10 cellular contexts compared by ENCODE assay signal in the genomic region with DNA sequence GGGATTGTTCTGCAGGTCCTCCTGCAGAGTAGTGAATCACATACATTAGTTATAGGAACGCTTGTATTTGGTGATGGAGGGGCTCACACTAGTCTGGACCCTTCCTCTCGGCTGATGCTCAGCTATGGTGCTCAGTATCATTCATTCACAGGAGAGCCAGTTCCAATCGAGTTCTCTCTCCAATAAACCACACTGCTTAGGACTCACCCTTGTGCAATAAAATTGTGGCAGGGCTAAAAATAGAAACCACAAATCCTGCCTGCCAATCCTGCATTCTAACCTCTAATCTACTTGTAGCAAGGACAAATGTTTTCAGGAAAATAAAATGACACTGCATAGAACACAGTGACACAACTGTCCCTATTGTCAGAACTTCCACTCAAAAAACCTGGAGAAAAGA.
A peak's percentile ranks its signal among the peaks of the same experiment; 100 is the strongest.
DNase-seq lines count a peak whose midpoint lies in the region; ATAC-seq, FAIRE-seq and TF ChIP-seq lines count a peak whose summit lies in the region.
"Had no signal": no experiment of that assay in that cellular context is flagged by ENCODE, and none has a peak within 500 bp of the region (broad histone marks: within the 10 kb centered on the region; RNA-seq: fewer than 3 reads in every experiment).

No MANE protein-coding gene starts in this region.

- FAIRE-seq in pancreas (lab: Jason Lieb, UNC) = no peak
- no peak for FAIRE-seq in GM12891 (lab: Jason Lieb, UNC)

- H3F3A ChIP-seq in OCI-LY1 (ENCODE audit: insufficient read depth, low read length) = no peaks in the 10 kb centered on the region

- H3K36me3 ChIP-seq in OCI-LY1 (ENCODE audit: insufficient read depth, low read length) (no peaks in the 10 kb centered on the region), pancreas (no peaks in the 10 kb centered on the region)

- H3K9me3 ChIP-seq in OCI-LY1 (ENCODE audit: low read length) (no peaks in the 10 kb centered on the region), pancreas (no peaks in the 10 kb centered on the region)
- H3K9me3 ChIP-seq: testis had no signal

- no peaks in the 10 kb centered on the region for H3K9me2 ChIP-seq in OCI-LY1 (ENCODE audit: low read depth, low read length)

- no peak overlapping the region for H3K4me3 ChIP-seq in OCI-LY1 (ENCODE audit: low read depth, low read length, poor library complexity, severe bottlenecking)
- H3K4me3 ChIP-seq in pancreas = no peak overlapping the region
- H3K4me3 ChIP-seq: testis had no signal

- no peaks in the 10 kb centered on the region for H3K27me3 ChIP-seq in OCI-LY1 (ENCODE audit: insufficient read depth, low read length)
- H3K27me3 ChIP-seq in pancreas = no peaks in the 10 kb centered on the region
- H3K27me3 ChIP-seq: testis had no signal

- H3K4me2 ChIP-seq in OCI-LY1 (ENCODE audit: low read length) = no peak overlapping the region

- intact Hi-C loops in pancreas (cut with DNase I) = no loop called here

- H3K36me3 Mint-ChIP-seq in natural killer cell treated with Interleukin-12 subunit alpha and Interleukin-12 subunit beta and Interleukin-15 and Interleukin-18, amount 100 ng/mL, for 72 hours = peaks cover 8% of the 10 kb centered on the region
- H3K36me3 Mint-ChIP-seq in nephron progenitor cell (ENCODE audit: low read depth) = no peaks in the 10 kb centered on the region

- no peak overlapping the region for H3K4me3 Mint-ChIP-seq in natural killer cell treated with Interleukin-12 subunit alpha and Interleukin-12 subunit beta and Interleukin-15 and Interleukin-18, amount 100 ng/mL, for 72 hours
- H3K4me3 Mint-ChIP-seq in nephron progenitor cell = no peak overlapping the region

- H3K27ac ChIP-seq in OCI-LY1 (ENCODE audit: low read depth, low read length, poor library complexity, severe bottlenecking) = peak overlapping the region; percentile 25
- H3K27ac ChIP-seq in pancreas = peak overlapping the region in 2 of 4 donors; percentile 2 to 4
- H3K27ac ChIP-seq: testis had no signal

- no peak for TF ChIP-seq CTCF in OCI-LY1 (IDR thresholded peaks at IDR 0.05; ENCODE audit: low read length)
- TF ChIP-seq CTCF in pancreas (IDR thresholded peaks at IDR 0.05) = no peak
- no peak for TF ChIP-seq CTCF in nephron progenitor cell (IDR thresholded peaks at IDR 0.05)

- peak; percentile 33 to 66 (median 62) for ATAC-seq in pancreas
- ATAC-seq in natural killer cell treated with Interleukin-12 subunit alpha and Interleukin-12 subunit beta and Interleukin-15 and Interleukin-18, amount 100 ng/mL, for 72 hours = no peak

- H3K27ac Mint-ChIP-seq in natural killer cell treated with Interleukin-12 subunit alpha and Interleukin-12 subunit beta and Interleukin-15 and Interleukin-18, amount 100 ng/mL, for 72 hours = peak overlapping the region in 1 of 2 donors; percentile 71
- H3K27ac Mint-ChIP-seq in nephron progenitor cell = no peak overlapping the region

- H3K27me3 Mint-ChIP-seq in natural killer cell treated with Interleukin-12 subunit alpha and Interleukin-12 subunit beta and Interleukin-15 and Interleukin-18, amount 100 ng/mL, for 72 hours = no peaks in the 10 kb centered on the region
- no peaks in the 10 kb centered on the region for H3K27me3 Mint-ChIP-seq in nephron progenitor cell (ENCODE audit: low read depth, poor library complexity)

- peak; percentile 65 for DNase-seq in H4 (ENCODE audit: low spot score)
- DNase-seq in fibroblast of gingiva (ENCODE audit: low read depth) = peak; percentile 70
- DNase-seq in pancreas = no peak
- no peak for DNase-seq in GM12891 (ENCODE audit: insufficient read length, low spot score)
- DNase-seq in DMS153 (lab: John Stamatoyannopoulos, UW) = no peak
- DNase-seq in natural killer cell treated with Interleukin-12 subunit alpha and Interleukin-12 subunit beta and Interleukin-15 and Interleukin-18, amount 100 ng/mL, for 72 hours (ENCODE audit: low spot score) = no peak
- DNase-seq in nephron progenitor cell = no peak
- DNase-seq: NCI-H226, testis had no signal

- H4K20me1 ChIP-seq in OCI-LY1 (ENCODE audit: insufficient read depth, low read length) = no peaks in the 10 kb centered on the region

- H3K79me2 ChIP-seq in OCI-LY1 (ENCODE audit: insufficient read depth, low read length) = no peaks in the 10 kb centered on the region

- H3K4me1 ChIP-seq in OCI-LY1 (ENCODE audit: insufficient read depth, low read length, severe bottlenecking) = peaks cover 75% of the 10 kb centered on the region
- H3K4me1 ChIP-seq in pancreas = no peaks in the 10 kb centered on the region
- H3K4me1 ChIP-seq: testis had no signal

- WGBS in pancreas, 2 donors = 55 to 59% methylated on average over 3 of the region's 3 CpGs

- H3K9me3 Mint-ChIP-seq in natural killer cell treated with Interleukin-12 subunit alpha and Interleukin-12 subunit beta and Interleukin-15 and Interleukin-18, amount 100 ng/mL, for 72 hours = no peaks in the 10 kb centered on the region
- H3K9me3 Mint-ChIP-seq in nephron progenitor cell = no peaks in the 10 kb centered on the region

- no peak for TF ChIP-seq POLR2A in GM12891 (IDR thresholded peaks at IDR 0.05; ENCODE audit: low read depth, low read length)

- H3K9ac ChIP-seq in OCI-LY1 (ENCODE audit: low read length) = no peak overlapping the region

- peaks cover 60 to 68% of the 10 kb centered on the region in 2 donors for H3K4me1 Mint-ChIP-seq in natural killer cell treated with Interleukin-12 subunit alpha and Interleukin-12 subunit beta and Interleukin-15 and Interleukin-18, amount 100 ng/mL, for 72 hours (ENCODE audit: low read depth in 2 of 2)
- peaks cover 44% of the 10 kb centered on the region for H3K4me1 Mint-ChIP-seq in nephron progenitor cell

- H2AFZ ChIP-seq in OCI-LY1 (ENCODE audit: low read length) = no peak overlapping the region

TF ChIP-seq in GM12891, 5 proteins besides CTCF, POLR2A, EP300 and RAD21:
- no peak for TF ChIP-seq PAX5 (IDR thresholded peaks at IDR 0.05; ENCODE audit: insufficient read depth, low read length, severe bottlenecking)
- TF ChIP-seq POLR2AphosphoS5 (IDR thresholded peaks at IDR 0.05; ENCODE audit: low read depth, low read length) = no peak
- no peak for TF ChIP-seq POU2F2 (IDR thresholded peaks at IDR 0.05; ENCODE audit: low read depth, low read length)
- TF ChIP-seq TAF1 (IDR thresholded peaks at IDR 0.05; ENCODE audit: low read depth, low read length) = no peak
- no peak for TF ChIP-seq SPI1 (IDR thresholded peaks at IDR 0.05; ENCODE audit: low read depth, low read length)

Comparison
In these comparisons a context has a peak if more than half of its experiments do, and no peak if none do; other contexts are left out.
1. DNase-seq: peak in H4 (single experiment) and fibroblast of gingiva (single experiment); none in pancreas (0 of 6), GM12891 (single experiment), DMS153 (single experiment), natural killer cell treated with Interleukin-12 subunit alpha and Interleukin-12 subunit beta and Interleukin-15 and Interleukin-18, amount 100 ng/mL, for 72 hours (single experiment) and nephron progenitor cell (single experiment).
2. ATAC-seq: peak in pancreas (4 of 4); none in natural killer cell treated with Interleukin-12 subunit alpha and Interleukin-12 subunit beta and Interleukin-15 and Interleukin-18, amount 100 ng/mL, for 72 hours (0 of 2).